ENCODE assay signal across 8 cellular contexts in the genomic region with DNA sequence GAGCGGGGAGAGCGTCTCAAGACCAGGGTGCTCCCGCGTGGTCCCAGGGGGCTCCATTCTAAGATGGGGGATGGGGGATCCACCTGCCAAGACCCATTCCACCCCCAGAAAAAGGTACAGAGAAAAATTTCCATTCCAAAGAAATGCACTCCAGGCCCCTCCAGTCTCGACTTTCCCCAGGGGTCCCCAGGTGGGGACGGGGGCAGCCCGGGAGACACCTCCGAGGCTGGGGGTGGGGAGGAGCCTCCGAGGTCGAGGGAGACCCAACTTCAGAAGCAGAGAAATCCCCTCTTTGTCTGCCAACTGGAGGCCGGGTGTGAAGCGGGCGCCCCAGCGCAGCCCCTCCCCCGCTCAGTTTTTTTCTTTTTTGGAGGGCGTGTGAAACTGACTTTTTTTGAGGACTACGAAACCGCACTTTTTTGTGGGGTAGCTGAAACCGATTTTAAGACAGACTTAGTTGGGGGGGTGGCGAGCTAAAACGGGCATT. TPM values are rescaled to one million over a fixed set of nuclear protein-coding genes. Genes with fewer than 3 reads are reported as not detected.
DNase-seq lines count a peak whose midpoint lies in the region; ATAC-seq and TF ChIP-seq lines count a peak whose summit lies in the region.

No MANE protein-coding gene starts in this region.

- H3K27me3 ChIP-seq in H9 (ENCODE audit: insufficient read depth, low read length) (no peaks in the 10 kb centered on the region), mesendoderm (ENCODE audit: insufficient read depth, low read length, poor library complexity) (no peaks in the 10 kb centered on the region)

- H2BK15ac ChIP-seq in H9 (ENCODE audit: low read depth, low read length) (no peak overlapping the region), mesendoderm (replicated peaks; ENCODE audit: low read depth) (no peak overlapping the region)

- H2BK120ac ChIP-seq in H9 (ENCODE audit: low read depth, low read length, poor library complexity, severe bottlenecking) (no peak overlapping the region), mesendoderm (ENCODE audit: low read depth, low read length) (peak overlapping the region; percentile 86)

- H3K23ac ChIP-seq in H9 (ENCODE audit: insufficient read length, low read depth, low read length) (no peak overlapping the region), mesendoderm (ENCODE audit: low read length) (peak overlapping the region; percentile 66)

- H4K91ac ChIP-seq in H9 (ENCODE audit: insufficient read length, low read depth, low read length), result no peak overlapping the region

- CTCF ChIA-PET in MCF 10A (lab: Yijun Ruan, JAX), result interaction anchor here (0.5 to 1.4 kb wide), 5 partner anchors 11 to 198 kb away, joined by 3 to 5 read pairs (median 4); no protein-coding TSS in a partner anchor

- peak overlapping the region; percentile 45; the same call in 1 of the 2 replicates for H3K14ac ChIP-seq in H9 (ENCODE audit: insufficient read depth, low read length)

- no peak overlapping the region for H3K4ac ChIP-seq in H9 (ENCODE audit: low read depth, low read length)
- H3K4ac ChIP-seq in mesendoderm (ENCODE audit: low read depth, low read length), result peak overlapping the region; percentile 100

- H3K9ac ChIP-seq in H9 (ENCODE audit: extremely low read depth, insufficient read length, low read length), result peak overlapping the region; percentile 62
- peak overlapping the region; percentile 93 for H3K9ac ChIP-seq in mesendoderm (ENCODE audit: low read length)

- peaks cover 6% of the 10 kb centered on the region; the same call in 1 of the 2 replicates for H3K27me3 Mint-ChIP-seq in H9 (ENCODE audit: low read depth)
- H3K27me3 Mint-ChIP-seq in T-helper 2 cell treated with Interferon-gamma antibody and Interleukin-4, amounts not matched to agents 5 μg/mL and 100 μg/mL, for 36 hours (ENCODE audit: low read depth), result no peaks in the 10 kb centered on the region
- no peaks in the 10 kb centered on the region for H3K27me3 Mint-ChIP-seq in MCF 10A (ENCODE audit: insufficient read depth, unreplicated experiment)
- H3K27me3 Mint-ChIP-seq in stimulated activated naive B cell treated with anti-CD40 and anti-IgM and Interleukin-4, amounts not matched to agents 10 μg/mL and 1 μg/mL and 100 μg/mL, for 72 hours, result no peaks in the 10 kb centered on the region

- H2BK5ac ChIP-seq in H9 (ENCODE audit: insufficient read length, low read length) (no peak overlapping the region), mesendoderm (ENCODE audit: low read length) (no peak overlapping the region)

- H3K4me3 Mint-ChIP-seq in H9 (peak overlapping the region; percentile 95 to 98), MCF 10A (ENCODE audit: unreplicated experiment) (peak overlapping the region; percentile 75)
- peak overlapping the region; percentile 90 for H3K4me3 Mint-ChIP-seq in T-helper 2 cell treated with Interferon-gamma antibody and Interleukin-4, amounts not matched to agents 5 μg/mL and 100 μg/mL, for 36 hours
- peak overlapping the region; percentile 93 to 99 for H3K4me3 Mint-ChIP-seq in stimulated activated naive B cell treated with anti-CD40 and anti-IgM and Interleukin-4, amounts not matched to agents 10 μg/mL and 1 μg/mL and 100 μg/mL, for 72 hours

- peaks cover 9% of the 10 kb centered on the region for H3K23me2 ChIP-seq in H9 (ENCODE audit: insufficient read length, low read depth, low read length, poor library complexity, severe bottlenecking)

- H4K20me1 ChIP-seq in H9 (ENCODE audit: control insufficient read depth, insufficient read depth, insufficient read length), result no peaks in the 10 kb centered on the region

- no peak overlapping the region for H3K27ac ChIP-seq in H9 (ENCODE audit: insufficient read length, low read depth, low read length)
- peak overlapping the region; percentile 72 for H3K27ac ChIP-seq in mesendoderm (ENCODE audit: low read depth, low read length)

- H3K79me1 ChIP-seq in H9 (ENCODE audit: insufficient read depth, low read depth, low read length, poor library complexity, severe bottlenecking) (peaks cover 9% of the 10 kb centered on the region), mesendoderm (ENCODE audit: low read length) (peaks cover 13% of the 10 kb centered on the region)

- WGBS in H9 (ENCODE audit: extremely low coverage, insufficient read length, low lambda C conversion rate), result no CpG with 5 or more reads among the region's 21 CpGs
- WGBS in mesendoderm (ENCODE audit: extremely low coverage, insufficient coverage, low lambda C conversion rate), result no CpG with 5 or more reads among the region's 21 CpGs

- no peak for DNase-seq in H9
- DNase-seq in T-helper 2 cell treated with Interferon-gamma antibody and Interleukin-4, amounts not matched to agents 5 μg/mL and 100 μg/mL, for 36 hours (ENCODE audit: low spot score), result peak; percentile 41
- peak; percentile 22 for DNase-seq in MCF 10A (ENCODE audit: unreplicated experiment)
- peak; percentile 58 for DNase-seq in mesendoderm
- peak; percentile 70 for DNase-seq in stimulated activated naive B cell treated with anti-CD40 and anti-IgM and Interleukin-4, amounts not matched to agents 10 μg/mL and 1 μg/mL and 100 μg/mL, for 72 hours
- no peak for DNase-seq in NCI-H2107 treated with DMSO at 0.1 percent for 48 hours (lab: John Stamatoyannopoulos, UW; ENCODE audit: unreplicated experiment)
- DNase-seq in NCI-H2196 treated with DMSO at 0.1 percent for 48 hours (lab: John Stamatoyannopoulos, UW; ENCODE audit: unreplicated experiment), result no peak

- H2AK5ac ChIP-seq in H9 (ENCODE audit: insufficient read length, low read length) (no peak overlapping the region), mesendoderm (ENCODE audit: low read length) (peak overlapping the region; percentile 18)

- intact Hi-C loops in MCF 10A (cut with micrococcal nuclease), result loop anchor here (5.0 kb wide), 1 partner anchor 44 kb away; the partner anchor contains the start of gene UQCR11

- H4K8ac ChIP-seq in H9 (replicated peaks; ENCODE audit: insufficient read length, low read depth, low read length), result no peak overlapping the region
- no peak overlapping the region for H4K8ac ChIP-seq in mesendoderm (ENCODE audit: low read depth, low read length)

- peak in 1 of 2 donors; percentile 8 for ATAC-seq in stimulated activated naive B cell treated with anti-CD40 and anti-IgM and Interleukin-4, amounts not matched to agents 10 μg/mL and 1 μg/mL and 100 μg/mL, for 72 hours (replicated peaks)
- ATAC-seq in HG03097 (IDR thresholded peaks at IDR 0.05; ENCODE audit: low FRiP score, unreplicated experiment), result no peak

- H3K9me3 Mint-ChIP-seq in H9 (peaks cover 0 to 2% of the 10 kb centered on the region in 2 experiments; a peak in 2 of 5 replicates), MCF 10A (ENCODE audit: unreplicated experiment) (no peaks in the 10 kb centered on the region)
- no peaks in the 10 kb centered on the region for H3K9me3 Mint-ChIP-seq in T-helper 2 cell treated with Interferon-gamma antibody and Interleukin-4, amounts not matched to agents 5 μg/mL and 100 μg/mL, for 36 hours
- H3K9me3 Mint-ChIP-seq in stimulated activated naive B cell treated with anti-CD40 and anti-IgM and Interleukin-4, amounts not matched to agents 10 μg/mL and 1 μg/mL and 100 μg/mL, for 72 hours, result no peaks in the 10 kb centered on the region

- no peak for TF ChIP-seq CTCF in H9 (conservative IDR thresholded peaks at IDR 0.05)
- TF ChIP-seq CTCF in MCF 10A (IDR thresholded peaks at IDR 0.05; ENCODE audit: unreplicated experiment), result no peak

- H4K5ac ChIP-seq in H9 (ENCODE audit: insufficient read length, low read depth, low read length) (no peak overlapping the region), mesendoderm (ENCODE audit: low read length) (no peak overlapping the region)

- no peak overlapping the region for H2AFZ ChIP-seq in H9 (ENCODE audit: low read length)

- H3K4me3 ChIP-seq in mesendoderm (ENCODE audit: low read length), result peak overlapping the region; percentile 87

- H3K18ac ChIP-seq in H9 (ENCODE audit: insufficient read length, low read depth, low read length) (peak overlapping the region; percentile 84), mesendoderm (ENCODE audit: low read length) (peak overlapping the region; percentile 96)

- peaks cover 9% of the 10 kb centered on the region; the same call in 1 of the 2 replicates for H3K79me2 ChIP-seq in H9 (ENCODE audit: insufficient read depth, low read length)
- H3K79me2 ChIP-seq in mesendoderm (ENCODE audit: control insufficient read depth, insufficient read depth, low read length), result peaks cover 41% of the 10 kb centered on the region

- no peaks in the 10 kb centered on the region for H3K4me1 ChIP-seq in H9 (ENCODE audit: insufficient read depth, low read length)
- H3K4me1 ChIP-seq in mesendoderm (ENCODE audit: control insufficient read depth, low read depth, low read length), result peaks cover 2% of the 10 kb centered on the region

- H3K27ac Mint-ChIP-seq in H9, result peak overlapping the region; percentile 97 to 99 (median 98)
- peak overlapping the region; percentile 92 for H3K27ac Mint-ChIP-seq in T-helper 2 cell treated with Interferon-gamma antibody and Interleukin-4, amounts not matched to agents 5 μg/mL and 100 μg/mL, for 36 hours
- peak overlapping the region; percentile 46 for H3K27ac Mint-ChIP-seq in MCF 10A (ENCODE audit: low read depth, unreplicated experiment)
- H3K27ac Mint-ChIP-seq in stimulated activated naive B cell treated with anti-CD40 and anti-IgM and Interleukin-4, amounts not matched to agents 10 μg/mL and 1 μg/mL and 100 μg/mL, for 72 hours, result peak overlapping the region; percentile 98

- no peak overlapping the region for H2BK12ac ChIP-seq in H9 (ENCODE audit: insufficient read length, low read depth, low read length)

- H3K4me2 ChIP-seq in H9 (ENCODE audit: insufficient read depth, insufficient read length, low read length) (peak overlapping the region; percentile 78), mesendoderm (ENCODE audit: low read length) (peak overlapping the region; percentile 83)

- peaks cover 18 to 44% (median 31%) of the 10 kb centered on the region in 3 experiments for H3K36me3 Mint-ChIP-seq in H9 (ENCODE audit: insufficient read depth in 1 of 3, low read depth in 3 of 3)
- H3K36me3 Mint-ChIP-seq in T-helper 2 cell treated with Interferon-gamma antibody and Interleukin-4, amounts not matched to agents 5 μg/mL and 100 μg/mL, for 36 hours (ENCODE audit: low read depth), result peaks cover 9% of the 10 kb centered on the region
- H3K36me3 Mint-ChIP-seq in MCF 10A (ENCODE audit: insufficient read depth, unreplicated experiment), result peaks cover 32% of the 10 kb centered on the region
- H3K36me3 Mint-ChIP-seq in stimulated activated naive B cell treated with anti-CD40 and anti-IgM and Interleukin-4, amounts not matched to agents 10 μg/mL and 1 μg/mL and 100 μg/mL, for 72 hours, result peaks cover 28 to 30% of the 10 kb centered on the region in 2 donors

- BruUV-seq in MCF 10A (replicated peaks; lab: Mats Ljungman, UMichigan), result TSS peak; percentile 45

- H3T11ph ChIP-seq in H9 (ENCODE audit: low read length), result no peak overlapping the region

- peaks cover 10 to 21% of the 10 kb centered on the region in 2 experiments for H3K4me1 Mint-ChIP-seq in H9
- peaks cover 7% of the 10 kb centered on the region for H3K4me1 Mint-ChIP-seq in T-helper 2 cell treated with Interferon-gamma antibody and Interleukin-4, amounts not matched to agents 5 μg/mL and 100 μg/mL, for 36 hours (ENCODE audit: low read depth)
- H3K4me1 Mint-ChIP-seq in MCF 10A (ENCODE audit: insufficient read depth, unreplicated experiment), result no peaks in the 10 kb centered on the region
- peaks cover 49 to 71% of the 10 kb centered on the region in 2 donors for H3K4me1 Mint-ChIP-seq in stimulated activated naive B cell treated with anti-CD40 and anti-IgM and Interleukin-4, amounts not matched to agents 10 μg/mL and 1 μg/mL and 100 μg/mL, for 72 hours

- H2BK20ac ChIP-seq in H9 (ENCODE audit: low read depth, low read length, poor library complexity, severe bottlenecking), result no peak overlapping the region

- POLR2A ChIA-PET in MCF 10A (lab: Yijun Ruan, JAX), result interaction anchor here (0.5 to 3.9 kb wide), 12 partner anchors 11 to 625 kb away, joined by 3 to 49 read pairs (median 5); partner anchors contain the start of genes CNN2, MBD3 and UQCR11

- no peaks in the 10 kb centered on the region for H3K9me3 ChIP-seq in H9 (ENCODE audit: control insufficient read depth, low read depth, low read length)

- H3K36me3 ChIP-seq in mesendoderm (ENCODE audit: control insufficient read depth, insufficient read depth, low read length), result peaks cover 18% of the 10 kb centered on the region

- H3K56ac ChIP-seq in H9 (ENCODE audit: insufficient read length, low read depth, low read length), result no peak overlapping the region
- H3K56ac ChIP-seq in mesendoderm (ENCODE audit: low read length), result peak overlapping the region; percentile 94

RNA-seq across cellular contexts. Expression of gene TCF3, which starts 1.3 kb away (rescaled TPM):
- total RNA-seq in H9 (2021) (304 TPM in 2 replicates), MCF 10A (2022) (79.7 and 100 TPM in 2 replicates)
- 221 TPM for polyA plus RNA-seq in mesendoderm (2013, experiment 1 of 2)
- polyA plus RNA-seq in mesendoderm (2013, experiment 2 of 2), result 219 TPM

RNA-seq across cellular contexts. Expression of gene UQCR11, which starts 45.8 kb away (rescaled TPM):
- 166 and 174 TPM in 2 replicates for total RNA-seq in H9 (2021)
- total RNA-seq in MCF 10A (2022), result 211 and 256 TPM in 2 replicates
- polyA plus RNA-seq in mesendoderm (2013, experiment 1 of 2), result 102 TPM
- polyA plus RNA-seq in mesendoderm (2013, experiment 2 of 2), result 103 TPM

RNA-seq across cellular contexts. Expression of gene MBD3, which starts 58.4 kb away (rescaled TPM):
- 126 and 128 TPM in 2 replicates for total RNA-seq in H9 (2021)
- total RNA-seq in MCF 10A (2022), result 103 and 114 TPM in 2 replicates
- polyA plus RNA-seq in mesendoderm (2013, experiment 1 of 2), result 64.6 TPM
- 63.6 TPM for polyA plus RNA-seq in mesendoderm (2013, experiment 2 of 2)

Comparison
In these comparisons a context has a peak if more than half of its experiments do, and no peak if none do; other contexts are left out.
1. DNase-seq: peak in T-helper 2 cell treated with Interferon-gamma antibody and Interleukin-4, amounts not matched to agents 5 μg/mL and 100 μg/mL, for 36 hours (single experiment), MCF 10A (single experiment), mesendoderm (single experiment) and stimulated activated naive B cell treated with anti-CD40 and anti-IgM and Interleukin-4, amounts not matched to agents 10 μg/mL and 1 μg/mL and 100 μg/mL, for 72 hours (single experiment); none in H9 (single experiment), NCI-H2107 treated with DMSO at 0.1 percent for 48 hours (single experiment) and NCI-H2196 treated with DMSO at 0.1 percent for 48 hours (single experiment).
2. H3K27ac Mint-ChIP-seq: peak in every context shown above with its lines; median percentile 98 in H9; 98 in stimulated activated naive B cell treated with anti-CD40 and anti-IgM and Interleukin-4, amounts not matched to agents 10 μg/mL and 1 μg/mL and 100 μg/mL, for 72 hours; 92 in T-helper 2 cell treated with Interferon-gamma antibody and Interleukin-4, amounts not matched to agents 5 μg/mL and 100 μg/mL, for 36 hours; 46 in MCF 10A.
3. Peak in every context shown above with its lines, with median percentiles within 50 percentile points of each other: H3K4me3 Mint-ChIP-seq.